8 cellular contexts compared by ENCODE assay signal in the genomic region with DNA sequence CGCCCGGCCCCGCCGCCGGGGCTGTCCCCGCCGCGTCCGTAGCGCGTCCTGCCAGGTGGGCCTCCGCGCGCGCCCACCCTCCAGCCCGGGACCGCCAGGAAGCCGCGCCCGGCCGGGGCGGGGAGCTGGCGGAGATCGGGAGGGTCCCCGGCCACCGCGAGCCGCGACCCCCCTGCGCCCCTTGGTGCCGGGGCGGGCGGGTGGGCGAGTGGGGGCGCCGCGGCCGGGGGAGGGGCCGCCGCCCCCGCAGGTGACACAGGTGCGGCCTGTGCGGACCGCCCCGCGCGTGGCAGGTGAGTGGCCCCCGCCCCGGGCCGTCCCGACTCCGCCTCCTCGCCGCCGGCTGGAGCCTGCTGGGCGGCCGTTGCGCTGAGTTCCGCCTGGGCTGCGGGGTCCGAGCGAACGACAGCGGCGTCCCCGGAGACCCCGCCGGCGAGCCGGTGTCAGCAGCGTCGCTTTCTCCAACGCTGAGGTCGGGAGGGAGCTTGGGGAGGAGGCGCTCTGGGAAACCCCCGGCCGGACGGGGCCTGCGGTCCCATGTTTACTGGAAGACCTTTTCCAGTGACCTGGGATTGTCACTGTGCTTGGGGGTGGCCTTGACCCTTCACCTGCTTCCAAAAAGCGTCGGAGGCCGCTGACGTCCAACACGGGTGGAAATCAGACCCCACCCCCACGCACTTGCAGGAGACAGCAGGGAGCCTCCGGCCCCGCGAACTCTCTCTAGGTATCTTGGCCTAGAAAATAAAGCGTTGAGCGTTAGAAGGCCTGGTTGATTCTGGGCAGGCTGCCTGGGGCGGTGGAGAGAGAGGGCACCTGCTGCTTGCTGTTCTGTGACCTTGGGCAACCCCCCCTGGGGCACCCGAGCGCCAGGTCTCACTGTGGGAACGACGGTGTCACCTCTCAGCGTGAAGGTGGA. TPM values are rescaled to one million over a fixed set of nuclear protein-coding genes. Genes with fewer than 3 reads are reported as not detected.
DNase-seq lines count a peak whose midpoint lies in the region; ATAC-seq and TF ChIP-seq lines count a peak whose summit lies in the region.

No MANE protein-coding gene starts in this region.

- no peaks in the 10 kb centered on the region for H3K4me1 ChIP-seq in colonic mucosa

- no peaks in the 10 kb centered on the region for H3K36me3 ChIP-seq in WERI-Rb-1
- H3K36me3 ChIP-seq in colonic mucosa, result no peaks in the 10 kb centered on the region

- ATAC-seq in GM19025 (IDR thresholded peaks at IDR 0.05; ENCODE audit: low read depth, unreplicated experiment), result peak; percentile 55
- peak; percentile 60 for ATAC-seq in HG03139 (IDR thresholded peaks at IDR 0.05; ENCODE audit: unreplicated experiment)

- H3K9ac ChIP-seq in colonic mucosa (ENCODE audit: low read depth in 2 of 2, low read length in 2 of 2), result peak overlapping the region; percentile 72 to 86

- no peak for TF ChIP-seq POLR2A in lower leg skin (IDR thresholded peaks at IDR 0.05)

- peak overlapping the region; percentile 74 for H3K4me3 ChIP-seq in AG04450 (ENCODE audit: low read depth, low read length)
- peak overlapping the region; percentile 49 for H3K4me3 ChIP-seq in WERI-Rb-1 (ENCODE audit: low read depth, low read length)
- peak overlapping the region; percentile 84 for H3K4me3 ChIP-seq in colonic mucosa
- peak overlapping the region; percentile 59 for H3K4me3 ChIP-seq in lower leg skin (ENCODE audit: low read depth, poor library complexity, severe bottlenecking)

- DNase-seq in AG04450 (ENCODE audit: low read depth, low spot score) (no peak), WERI-Rb-1 (no peak), colonic mucosa (peak; percentile 72), lower leg skin (ENCODE audit: low spot score in 2 of 2) (peak; percentile 30 to 86), SK-N-DZ (ENCODE audit: low spot score) (no peak)
- DNase-seq in stimulated activated CD8-positive, alpha-beta memory T cell treated with anti-CD3 and anti-CD28 coated beads, Interleukin-4, amount 100 ng/mL, for 24 hours (ENCODE audit: low read depth), result peak; percentile 20

- H3K27ac ChIP-seq in AG04450 (ENCODE audit: low read depth, low read length) (peak overlapping the region; percentile 31), WERI-Rb-1 (no peak overlapping the region), colonic mucosa (peak overlapping the region; percentile 34)

- POLR2A ChIA-PET in AG04450 (lab: Yijun Ruan, JAX), result interaction anchor here (0.9 kb wide), 1 partner anchor 11 kb away, joined by 3 read pairs; no protein-coding TSS in a partner anchor

- TF ChIP-seq CTCF in AG04450 (IDR thresholded peaks at IDR 0.05; ENCODE audit: low read depth, low read length) (no peak), WERI-Rb-1 (IDR thresholded peaks at IDR 0.05; ENCODE audit: low read depth, low read length) (no peak), colonic mucosa (IDR thresholded peaks at IDR 0.05) (no peak), lower leg skin (IDR thresholded peaks at IDR 0.05) (no peak)

- H3K27me3 ChIP-seq in AG04450 (ENCODE audit: control insufficient read depth, insufficient read depth, low read length), result no peaks in the 10 kb centered on the region
- no peaks in the 10 kb centered on the region for H3K27me3 ChIP-seq in WERI-Rb-1 (ENCODE audit: insufficient read depth, low read depth, severe bottlenecking)
- no peaks in the 10 kb centered on the region for H3K27me3 ChIP-seq in colonic mucosa

- no peaks in the 10 kb centered on the region; the same call in 1 of the 2 replicates for H3K9me3 ChIP-seq in AG04450 (ENCODE audit: control insufficient read depth, insufficient read depth, low read length)
- H3K9me3 ChIP-seq in WERI-Rb-1 (ENCODE audit: severe bottlenecking), result no peaks in the 10 kb centered on the region
- no peaks in the 10 kb centered on the region for H3K9me3 ChIP-seq in colonic mucosa

- WGBS in lower leg skin, 2 donors, result 4 to 7% methylated on average over 37 to 45 of the region's 96 CpGs

- intact Hi-C loops in colonic mucosa (cut with DNase I), result no loop called here
- intact Hi-C loops in lower leg skin (cut with DNase I; ENCODE audit: low total_unique reads), result no loop called here

- CTCF ChIA-PET in AG04450 (lab: Charles Lee), result interaction anchor here (1.3 to 1.4 kb wide), 2 partner anchors 23 to 76 kb away, joined by 4 read pairs; no protein-coding TSS in a partner anchor

RNA-seq across cellular contexts. Expression of gene KLHL36, which starts 0.5 kb away (rescaled TPM):
- 32.6 and 38.3 TPM in 2 replicates for polyA plus RNA-seq in AG04450 (2011; rRNA removed)
- 53.1 and 66.7 TPM in 2 replicates for polyA minus RNA-seq in AG04450 (2011; rRNA and poly(A)+ RNA removed)
- total RNA-seq in colonic mucosa (10 to 100 TPM; 49.7 to 62.7 TPM), lower leg skin (10 to 100 TPM; 49.0 to 73.0 (median 65.8) TPM)
- polyA plus RNA-seq in SK-N-DZ (2014; cell fraction: cytosol; rRNA removed), result 2.6 and 4.0 TPM in 2 replicates
- polyA plus RNA-seq in SK-N-DZ (2014; cell fraction: nucleus; rRNA removed), result 4.2 and 7.4 TPM in 2 replicates

RNA-seq across cellular contexts. Expression of gene COTL1, which starts 31.0 kb away (rescaled TPM):
- 153 and 197 TPM in 2 replicates for polyA plus RNA-seq in AG04450 (2011; rRNA removed)
- polyA minus RNA-seq in AG04450 (2011; rRNA and poly(A)+ RNA removed), result 83.5 and 92.2 TPM in 2 replicates
- total RNA-seq in colonic mucosa (100 to 1,000 TPM in 1 of 2 donors, 10 to 100 TPM in 1; 79.1 to 138 TPM), lower leg skin (10 to 100 TPM in 2 of 4 donors, 1 to 10 TPM in 2; 6.5 to 25.7 (median 9.8) TPM)
- 5.3 and 6.3 TPM in 2 replicates for polyA plus RNA-seq in SK-N-DZ (2014; cell fraction: cytosol; rRNA removed)
- polyA plus RNA-seq in SK-N-DZ (2014; cell fraction: nucleus; rRNA removed), result 1.8 and 2.8 TPM in 2 replicates

RNA-seq across cellular contexts. Expression of gene USP10, which starts 50.9 kb away (rescaled TPM):
- polyA plus RNA-seq in AG04450 (2011; rRNA removed), result 54.9 and 79.3 TPM in 2 replicates
- 160 and 212 TPM in 2 replicates for polyA minus RNA-seq in AG04450 (2011; rRNA and poly(A)+ RNA removed)
- 10 to 100 TPM; 70.0 to 88.2 TPM for total RNA-seq in colonic mucosa
- total RNA-seq in lower leg skin, result 10 to 100 TPM; 54.3 to 69.0 (median 60.7) TPM
- polyA plus RNA-seq in SK-N-DZ (2014; cell fraction: cytosol; rRNA removed), result 57.4 and 58.4 TPM in 2 replicates
- polyA plus RNA-seq in SK-N-DZ (2014; cell fraction: nucleus; rRNA removed), result 56.1 and 63.8 TPM in 2 replicates

Comparison
In these comparisons a context has a peak if more than half of its experiments do, and no peak if none do; other contexts are left out.
1. DNase-seq: peak in colonic mucosa (single experiment), lower leg skin (2 of 2) and stimulated activated CD8-positive, alpha-beta memory T cell treated with anti-CD3 and anti-CD28 coated beads, Interleukin-4, amount 100 ng/mL, for 24 hours (single experiment); none in AG04450 (single experiment), WERI-Rb-1 (single experiment) and SK-N-DZ (single experiment).
2. Peak in every context shown above with its lines, with median percentiles within 50 percentile points of each other: H3K4me3 ChIP-seq.